ENCODE assay signal across 8 cellular contexts in genomic region chr19:480016-480855, GRCh38. TPM values are rescaled to one million over a fixed set of nuclear protein-coding genes. Genes with fewer than 3 reads are reported as not detected.
DNase-seq lines count a peak whose midpoint lies in the region; ATAC-seq and TF ChIP-seq lines count a peak whose summit lies in the region.

No MANE protein-coding gene starts in this region.

- no peak overlapping the region for H3K4me3 ChIP-seq in CD8-positive, alpha-beta T cell (ENCODE audit: low read depth, low read length)
- H3K4me3 ChIP-seq in MM.1S (ENCODE audit: low read length) (no peak overlapping the region), esophagus muscularis mucosa (peak overlapping the region; percentile 27 to 41 (median 35)), transverse colon (peak overlapping the region in 1 of 4 donors; percentile 33)

- H4K20me1 ChIP-seq in MM.1S (ENCODE audit: insufficient read depth, low read length) = no peaks in the 10 kb centered on the region

- H3K9me3 Mint-ChIP-seq in CD8-positive, alpha-beta T cell = peaks cover 7% of the 10 kb centered on the region
- H3K9me3 Mint-ChIP-seq in naive B cell = peaks cover 0 to 19% (median 14%) of the 10 kb centered on the region in 7 donors

- H3K9me3 ChIP-seq in CD8-positive, alpha-beta T cell (ENCODE audit: low read length) = no peaks in the 10 kb centered on the region
- H3K9me3 ChIP-seq in MM.1S (replicated peaks; ENCODE audit: insufficient read depth, low read length) (no peaks in the 10 kb centered on the region), esophagus muscularis mucosa (no peaks in the 10 kb centered on the region), transverse colon (no peaks in the 10 kb centered on the region)

- H3K4me2 ChIP-seq in MM.1S (ENCODE audit: low read depth, low read length) = no peak overlapping the region

- peak overlapping the region; percentile 11 for H3K4me3 Mint-ChIP-seq in CD8-positive, alpha-beta T cell
- peak overlapping the region in 5 of 8 donors; percentile 28 to 72 (median 41) for H3K4me3 Mint-ChIP-seq in naive B cell

- ATAC-seq in CD8-positive, alpha-beta T cell = peak; percentile 67
- ATAC-seq in naive B cell (ENCODE audit: low read depth in 2 of 2) = peak; percentile 38 to 57
- ATAC-seq in GM21423 (IDR thresholded peaks at IDR 0.05; ENCODE audit: unreplicated experiment) = no peak
- no peak for ATAC-seq in GM18505 (IDR thresholded peaks at IDR 0.05; ENCODE audit: unreplicated experiment)

- H3K27me3 Mint-ChIP-seq in CD8-positive, alpha-beta T cell (ENCODE audit: low read depth) = peaks cover 4% of the 10 kb centered on the region
- peaks cover 4 to 25% (median 13%) of the 10 kb centered on the region in 3 donors for H3K27me3 Mint-ChIP-seq in naive B cell

- TF ChIP-seq POLR2A in esophagus muscularis mucosa (IDR thresholded peaks at IDR 0.05; ENCODE audit: low read depth) = no peak
- TF ChIP-seq POLR2A in transverse colon (IDR thresholded peaks at IDR 0.05) = no peak
- no peak for TF ChIP-seq POLR2A in GM18505 (IDR thresholded peaks at IDR 0.05; ENCODE audit: borderline replicate concordance, extremely low read depth, insufficient read depth, insufficient read length)

- no peak overlapping the region for H3K9ac ChIP-seq in MM.1S (ENCODE audit: low read length)

- H3K9me2 ChIP-seq in MM.1S (replicated peaks; ENCODE audit: insufficient read depth, low read length) = no peaks in the 10 kb centered on the region

- H3F3A ChIP-seq in MM.1S (ENCODE audit: insufficient read depth, low read length) = no peaks in the 10 kb centered on the region

- WGBS in esophagus muscularis mucosa = 37% methylated on average over 36 of the region's 36 CpGs
- WGBS in transverse colon (ENCODE audit: low coverage in 1 of 2), 2 donors = 41 to 75% methylated on average over 8 to 36 of the region's 36 CpGs

- intact Hi-C loops in CD8-positive, alpha-beta T cell (cut with DNase I, micrococcal nuclease) = loop anchor here in 1 of 2 experiments (10.0 kb wide), 1 partner anchor 135 kb away; the partner anchor contains the start of gene MIER2
- intact Hi-C loops in esophagus muscularis mucosa (cut with DNase I) (loop anchor here (10.0 kb wide), 1 partner anchor 95 kb away; no protein-coding TSS in a partner anchor), transverse colon (cut with DNase I; ENCODE audit: low total_unique reads) (loop anchor here (10.0 kb wide), 1 partner anchor 105 kb away; a partner anchor contains a TSS)

- no peaks in the 10 kb centered on the region for H3K4me1 ChIP-seq in CD8-positive, alpha-beta T cell (ENCODE audit: insufficient read depth, low read length)
- H3K4me1 ChIP-seq in MM.1S (ENCODE audit: low read length) = no peaks in the 10 kb centered on the region
- H3K4me1 ChIP-seq in esophagus muscularis mucosa = peaks cover 0 to 7% (median 4%) of the 10 kb centered on the region in 4 donors
- peaks cover 0 to 4% (median 2%) of the 10 kb centered on the region in 4 donors for H3K4me1 ChIP-seq in transverse colon

- in situ Hi-C loops in transverse colon (cut with MboI; ENCODE audit: low pct_ligation_motif_present in 1 of 4, low pct_unique_long_range_greater_than_20kb in 1 of 4, low sequenced_read_pairs in 3 of 4) = no loop called here

- H2AFZ ChIP-seq in MM.1S (ENCODE audit: low read length) = no peak overlapping the region

- H3K36me3 ChIP-seq in CD8-positive, alpha-beta T cell (ENCODE audit: insufficient read depth, low read length) = no peaks in the 10 kb centered on the region
- H3K36me3 ChIP-seq in MM.1S (replicated peaks; ENCODE audit: insufficient read depth, low read length) (no peaks in the 10 kb centered on the region), esophagus muscularis mucosa (no peaks in the 10 kb centered on the region), transverse colon (no peaks in the 10 kb centered on the region)

- H3K27ac Mint-ChIP-seq in CD8-positive, alpha-beta T cell = peak overlapping the region; percentile 20
- H3K27ac Mint-ChIP-seq in naive B cell = peak overlapping the region in 5 of 6 donors; percentile 80 to 97 (median 82)

- POLR2A ChIA-PET in CD8-positive, alpha-beta T cell (lab: Charles Lee) = no interaction called here

- CTCF ChIA-PET in CD8-positive, alpha-beta T cell (lab: Charles Lee) = interaction anchor here (0.7 to 1.1 kb wide), 2 partner anchors 12 to 96 kb away, joined by 3 read pairs; no protein-coding TSS in a partner anchor

- H3K79me2 ChIP-seq in MM.1S (ENCODE audit: low read length) = no peaks in the 10 kb centered on the region

- TF ChIP-seq CTCF in CD8-positive, alpha-beta T cell (IDR thresholded peaks at IDR 0.05) = peak; percentile 21
- peak; percentile 14 for TF ChIP-seq CTCF in MM.1S (IDR thresholded peaks at IDR 0.05; ENCODE audit: low read length)
- peak; percentile 48 to 67 (median 55) for TF ChIP-seq CTCF in esophagus muscularis mucosa (IDR thresholded peaks at IDR 0.05)
- TF ChIP-seq CTCF in transverse colon (IDR thresholded peaks at IDR 0.05) = peak; percentile 48 to 69 (median 53)

- H3K27ac ChIP-seq in CD8-positive, alpha-beta T cell (ENCODE audit: low read depth, low read length) = no peak overlapping the region
- H3K27ac ChIP-seq in MM.1S (ENCODE audit: low read length) = no peak overlapping the region
- H3K27ac ChIP-seq in esophagus muscularis mucosa (replicated peaks in 1 of 4) = peak overlapping the region in 3 of 4 donors; percentile 10 to 62 (median 51)
- H3K27ac ChIP-seq in transverse colon = no peak overlapping the region

- peaks cover 5% of the 10 kb centered on the region for H3K4me1 Mint-ChIP-seq in CD8-positive, alpha-beta T cell (ENCODE audit: low read depth)
- peaks cover 7 to 19% (median 19%) of the 10 kb centered on the region in 3 donors for H3K4me1 Mint-ChIP-seq in naive B cell

- H3K27me3 ChIP-seq in CD8-positive, alpha-beta T cell (ENCODE audit: insufficient read depth, low read length) = no peaks in the 10 kb centered on the region
- H3K27me3 ChIP-seq in MM.1S (replicated peaks; ENCODE audit: insufficient read depth, low read length) = peaks cover 59% of the 10 kb centered on the region
- peaks cover 0 to 17% (median 0%) of the 10 kb centered on the region in 4 donors for H3K27me3 ChIP-seq in esophagus muscularis mucosa
- H3K27me3 ChIP-seq in transverse colon = peaks cover 10% of the 10 kb centered on the region

- no peaks in the 10 kb centered on the region for H3K36me3 Mint-ChIP-seq in CD8-positive, alpha-beta T cell
- peaks cover 0 to 18% of the 10 kb centered on the region in 2 donors for H3K36me3 Mint-ChIP-seq in naive B cell

- TF ChIP-seq EP300 in esophagus muscularis mucosa (IDR thresholded peaks at IDR 0.05) = peak; percentile 28
- TF ChIP-seq EP300 in transverse colon (IDR thresholded peaks at IDR 0.05; ENCODE audit: low read depth) = peak; percentile 32

- DNase-seq in CD8-positive, alpha-beta T cell = peak; percentile 24 to 66 (median 47)
- no peak for DNase-seq in MM.1S
- DNase-seq in activated CD8-positive, alpha-beta memory T cell treated with anti-CD3 and anti-CD28 coated beads, Interleukin-2, amount 50 U/mL, for 48 hours = peak; percentile 75
- DNase-seq in esophagus muscularis mucosa (ENCODE audit: extremely low spot score) = no peak
- DNase-seq in naive B cell = no peak
- DNase-seq in transverse colon = peak; percentile 77

RNA-seq across cellular contexts. Expression of gene MADCAM1, which starts 16.1 kb away (rescaled TPM):
- under 1 TPM in 1 of 2 experiments, not detected in 1; 0.19 TPM for total RNA-seq in CD8-positive, alpha-beta T cell
- total RNA-seq in esophagus muscularis mucosa (under 1 TPM in 2 of 4 donors, not detected in 2; 0.17 to 0.42 TPM), transverse colon (1 to 10 TPM in 3 of 4 donors, under 1 TPM in 1; 0.68 to 6.7 (median 2.9) TPM)
- polyA plus RNA-seq in naive B cell (ENCODE audit: low read depth in 6 of 6) = under 1 TPM in 4 of 6 donors, not detected in 2; 0.24 to 0.34 (median 0.30) TPM

RNA-seq across cellular contexts. Expression of gene SHC2, which starts 19.4 kb away (rescaled TPM):
- total RNA-seq in CD8-positive, alpha-beta T cell = 1 to 10 TPM; 6.1 to 6.6 TPM
- 10 to 100 TPM; 11.2 to 35.6 (median 18.7) TPM for total RNA-seq in esophagus muscularis mucosa
- polyA plus RNA-seq in naive B cell (ENCODE audit: low read depth in 6 of 6) = under 1 TPM in 1 of 6 donors, not detected in 5; 0.20 TPM
- total RNA-seq in transverse colon = 10 to 100 TPM in 3 of 4 donors, 1 to 10 TPM in 1; 6.3 to 30.3 (median 11.1) TPM

RNA-seq across cellular contexts. Expression of gene TPGS1, which starts 27.1 kb away (rescaled TPM):
- 10 to 100 TPM; 17.3 to 19.5 TPM for total RNA-seq in CD8-positive, alpha-beta T cell
- total RNA-seq in esophagus muscularis mucosa (10 to 100 TPM; 61.7 to 86.6 (median 64.4) TPM), transverse colon (100 to 1,000 TPM in 1 of 4 donors, 10 to 100 TPM in 3; 18.0 to 103 (median 43.8) TPM)
- 10 to 100 TPM; 14.6 to 30.0 (median 18.7) TPM for polyA plus RNA-seq in naive B cell (ENCODE audit: low read depth in 6 of 6)

RNA-seq across cellular contexts. Expression of gene CDC34, which starts 51.3 kb away (rescaled TPM):
- total RNA-seq in CD8-positive, alpha-beta T cell = 10 to 100 TPM; 37.1 to 45.8 TPM
- 100 to 1,000 TPM in 1 of 4 donors, 10 to 100 TPM in 3; 62.5 to 100 (median 76.2) TPM for total RNA-seq in esophagus muscularis mucosa
- polyA plus RNA-seq in naive B cell (ENCODE audit: low read depth in 6 of 6) = 10 to 100 TPM; 17.7 to 30.6 (median 19.4) TPM
- total RNA-seq in transverse colon = 100 to 1,000 TPM in 3 of 4 donors, 10 to 100 TPM in 1; 72.0 to 116 (median 103) TPM

Comparison
In these comparisons a context has a peak if more than half of its experiments do, and no peak if none do; other contexts are left out.
1. ATAC-seq: peak in CD8-positive, alpha-beta T cell (single experiment) and naive B cell (2 of 2); none in GM21423 (single experiment) and GM18505 (single experiment).
2. DNase-seq: peak in CD8-positive, alpha-beta T cell (7 of 7), activated CD8-positive, alpha-beta memory T cell treated with anti-CD3 and anti-CD28 coated beads, Interleukin-2, amount 50 U/mL, for 48 hours (single experiment) and transverse colon (single experiment); none in MM.1S (single experiment), esophagus muscularis mucosa (single experiment) and naive B cell (single experiment).
3. H3K27ac ChIP-seq: peak in esophagus muscularis mucosa (3 of 4); none in CD8-positive, alpha-beta T cell (single experiment), MM.1S (single experiment) and transverse colon (0 of 4).
4. H3K4me3 ChIP-seq: peak in esophagus muscularis mucosa (4 of 4); none in CD8-positive, alpha-beta T cell (single experiment) and MM.1S (single experiment).
5. Peak in every context shown above with its lines, with median percentiles within 50 percentile points of each other: CTCF ChIP-seq.